ENCODE assay signal across 20 cellular contexts in genomic region chr18:34890486-34891085, GRCh38.
"Had no signal": no experiment of that assay in that cellular context is flagged by ENCODE, and none has a peak within 500 bp of the region (broad histone marks: within the 10 kb centered on the region; RNA-seq: fewer than 3 reads in every experiment).

No MANE protein-coding gene starts in this region.

- DNase-seq: dermis blood vessel endothelial cell; effector CD4-positive, alpha-beta T cell; endodermal cell; erythroblast; heart left ventricle; hippocampal formation; left colon; left ventricle myocardium superior; mesenchymal stem cell; midbrain; nucleus accumbens; ovary; small intestine; stimulated activated CD4-positive, alpha-beta T cell treated with anti-CD3 and anti-CD28 coated beads, Interleukin-2, amount 100 ng/mL, for 48 hours; stimulated activated naive CD8-positive, alpha-beta T cell treated with anti-CD3 and anti-CD28 coated beads, Interleukin-15, Interleukin-2, amounts not matched to agents 100 U/mL and 50 U/mL, for 24 hours; thyroid gland; upper lobe of left lung; uterus had no signal

- FAIRE-seq: endothelial cell of umbilical vein, frontal cortex, small intestine had no signal
